14 cellular contexts compared by ENCODE assay signal in genomic region chr3:15317164-15317477, GRCh38. TPM values are rescaled to one million over a fixed set of nuclear protein-coding genes. Genes with fewer than 3 reads are reported as not detected.
DNase-seq lines count a peak whose midpoint lies in the region; TF ChIP-seq lines count a peak whose summit lies in the region.
"Had no signal": no experiment of that assay in that cellular context is flagged by ENCODE, and none has a peak within 500 bp of the region (broad histone marks: within the 10 kb centered on the region; RNA-seq: fewer than 3 reads in every experiment).

No MANE protein-coding gene starts in this region.

- TF ChIP-seq CTCF in hepatocyte (IDR thresholded peaks at IDR 0.05; ENCODE audit: poor library complexity) (no peak), smooth muscle cell (IDR thresholded peaks at IDR 0.05; ENCODE audit: borderline replicate concordance, insufficient read depth, poor library complexity, severe bottlenecking) (no peak), GM10266 (IDR thresholded peaks at IDR 0.05; ENCODE audit: control insufficient read depth, insufficient read depth, low read depth, missing control alignments) (no peak)

- DNase-seq in G401 (ENCODE audit: low spot score) (peak; percentile 14), adipocyte (ENCODE audit: low read depth) (peak; percentile 65), hepatocyte (ENCODE audit: low spot score) (no peak), smooth muscle cell (lab: John Stamatoyannopoulos, UW; ENCODE audit: unreplicated experiment) (no peak), GM10266 (ENCODE audit: extremely low spot score) (no peak), mucosa of gallbladder (ENCODE audit: low spot score) (no peak), nucleus accumbens (lab: John Stamatoyannopoulos, UW) (no peak), NCI-H446 treated with DMSO at 0.1 percent for 48 hours (lab: John Stamatoyannopoulos, UW) (no peak)
- DNase-seq: activated CD4-positive, alpha-beta T cell treated with anti-CD3 and anti-CD28 coated beads, Interleukin-2, amount 10 ng/mL, durations not matched to agents 7 days and 5 days; amniotic stem cell; DMS153; KG1; NCI-H2227 treated with DMSO at 0.1 percent for 48 hours; stimulated activated CD4-positive, alpha-beta T cell treated with anti-CD3 and anti-CD28 coated beads, Interleukin-1b, Interleukin-23, amount 100 ng/mL, for 48 hours had no signal

- 90% methylated on average over 2 of the region's 2 CpGs for WGBS in hepatocyte (ENCODE audit: low lambda C conversion rate, missing lambda C conversion rate)
- WGBS in smooth muscle cell (ENCODE audit: low lambda C conversion rate): 25% methylated on average over 2 of the region's 2 CpGs

- peaks cover 13% of the 10 kb centered on the region for H3F3A ChIP-seq in smooth muscle cell (ENCODE audit: low read depth)

- H3K9me3 ChIP-seq in adipocyte (ENCODE audit: control insufficient read depth, low read length) (no peaks in the 10 kb centered on the region), hepatocyte (ENCODE audit: low read depth) (no peaks in the 10 kb centered on the region), smooth muscle cell (replicated peaks; ENCODE audit: low read depth) (no peaks in the 10 kb centered on the region)

- H3K27ac ChIP-seq in hepatocyte (peak overlapping the region; percentile 7), smooth muscle cell (ENCODE audit: low read depth) (peak overlapping the region; percentile 83)

- no peak overlapping the region for H3K4me2 ChIP-seq in hepatocyte
- H3K4me2 ChIP-seq in smooth muscle cell: peak overlapping the region; percentile 71

- in situ Hi-C loops in G401 (cut with HindIII; ENCODE audit: low sequenced_read_pairs): no loop called here

- no peaks in the 10 kb centered on the region for H3K9me2 ChIP-seq in hepatocyte (replicated peaks; ENCODE audit: insufficient read depth)

- H2AFZ ChIP-seq in hepatocyte (no peak overlapping the region), smooth muscle cell (ENCODE audit: low read depth) (no peak overlapping the region)

- H3K79me2 ChIP-seq in hepatocyte: peaks cover 60% of the 10 kb centered on the region
- H3K79me2 ChIP-seq in smooth muscle cell (ENCODE audit: low read depth): peaks cover 68% of the 10 kb centered on the region

- H4K20me1 ChIP-seq in hepatocyte (ENCODE audit: insufficient read depth, poor library complexity, severe bottlenecking) (no peaks in the 10 kb centered on the region), smooth muscle cell (ENCODE audit: low read depth) (no peaks in the 10 kb centered on the region)

- H3K36me3 ChIP-seq in adipocyte (ENCODE audit: control insufficient read depth, insufficient read depth, low read length, severe bottlenecking) (no peaks in the 10 kb centered on the region), hepatocyte (replicated peaks; ENCODE audit: insufficient read depth, low read depth) (no peaks in the 10 kb centered on the region), smooth muscle cell (ENCODE audit: low read depth) (no peaks in the 10 kb centered on the region)

- H3K4me3 ChIP-seq in adipocyte (ENCODE audit: low read length) (peak overlapping the region; percentile 48), hepatocyte (no peak overlapping the region), smooth muscle cell (no peak overlapping the region)

- peak overlapping the region; percentile 31 for H3K9ac ChIP-seq in adipocyte (ENCODE audit: low read length)
- H3K9ac ChIP-seq in smooth muscle cell (ENCODE audit: low read depth): peak overlapping the region; percentile 29

- H3K27me3 ChIP-seq in adipocyte (replicated peaks; ENCODE audit: control insufficient read depth, insufficient read depth, low read length): no peaks in the 10 kb centered on the region
- H3K27me3 ChIP-seq in hepatocyte: no peaks in the 10 kb centered on the region
- no peaks in the 10 kb centered on the region for H3K27me3 ChIP-seq in smooth muscle cell (ENCODE audit: low read depth)

- H3K4me1 ChIP-seq in adipocyte (ENCODE audit: control insufficient read depth, insufficient read depth, low read length): peaks cover 70% of the 10 kb centered on the region
- H3K4me1 ChIP-seq in hepatocyte (ENCODE audit: insufficient read depth): peaks cover 32% of the 10 kb centered on the region
- H3K4me1 ChIP-seq in smooth muscle cell (ENCODE audit: low read depth): peaks cover 27% of the 10 kb centered on the region

RNA-seq across cellular contexts. Expression of gene SH3BP5, which starts 15.3 kb away (rescaled TPM):
- total RNA-seq in G401 (2014; rRNA removed; shearing (Covaris generic)): 5.1 and 5.6 TPM in 2 replicates
- 16.3 and 19.9 TPM in 2 replicates for total RNA-seq in hepatocyte
- 15.9 and 17.0 TPM in 2 replicates for polyA plus RNA-seq in hepatocyte
- 7.9 and 12.7 TPM in 2 replicates for total RNA-seq in smooth muscle cell
- 10.7 and 15.3 TPM in 2 replicates for polyA plus RNA-seq in smooth muscle cell
- total RNA-seq in mucosa of gallbladder: 60.4 TPM

Comparison
In these comparisons a context has a peak if more than half of its experiments do, and no peak if none do; other contexts are left out.
1. DNase-seq: peak in G401 (single experiment) and adipocyte (single experiment); none in hepatocyte (single experiment), smooth muscle cell (single experiment), GM10266 (single experiment), mucosa of gallbladder (single experiment), nucleus accumbens (0 of 56) and NCI-H446 treated with DMSO at 0.1 percent for 48 hours (single experiment).